In genomic region chr20:45290677-45291355, GRCh38 we compare ENCODE assay signal across 8 cellular contexts. TPM values are rescaled to one million over a fixed set of nuclear protein-coding genes. Genes with fewer than 3 reads are reported as not detected.
DNase-seq lines count a peak whose midpoint lies in the region; ATAC-seq and TF ChIP-seq lines count a peak whose summit lies in the region.

No MANE protein-coding gene starts in this region.

- no peak overlapping the region for H3K4me3 ChIP-seq in Loucy (ENCODE audit: low read length, poor library complexity, severe bottlenecking)
- H3K4me3 ChIP-seq in osteoblast (ENCODE audit: insufficient read depth, low read length) = no peak overlapping the region
- no peak overlapping the region for H3K4me3 ChIP-seq in tibial nerve

- H4K20me1 ChIP-seq in Loucy (ENCODE audit: insufficient read depth, low read length, poor library complexity, severe bottlenecking) (no peaks in the 10 kb centered on the region), osteoblast (ENCODE audit: insufficient read depth, low read length) (no peaks in the 10 kb centered on the region)

- H3K4me2 ChIP-seq in Loucy (ENCODE audit: low read depth, low read length, poor library complexity, severe bottlenecking) = no peak overlapping the region
- no peak overlapping the region for H3K4me2 ChIP-seq in osteoblast (ENCODE audit: insufficient read depth, low read length)

- no peak for ATAC-seq in GM19463 (IDR thresholded peaks at IDR 0.05; ENCODE audit: unreplicated experiment)

- no peak overlapping the region for H3K27ac ChIP-seq in osteoblast (ENCODE audit: low read depth, low read length)
- H3K27ac ChIP-seq in tibial nerve = peak overlapping the region in 1 of 4 donors; percentile 66

- TF ChIP-seq POLR2A in tibial nerve (IDR thresholded peaks at IDR 0.05) = no peak

- 19 to 20% methylated on average over 7 to 8 of the region's 8 CpGs for WGBS in tibial nerve, 2 donors

- H2AFZ ChIP-seq in Loucy (ENCODE audit: low read length) (peak overlapping the region; percentile 36), osteoblast (ENCODE audit: low read length) (no peak overlapping the region)

- H3K9me3 ChIP-seq in Loucy (ENCODE audit: insufficient read depth, low read depth, low read length) (no peaks in the 10 kb centered on the region), osteoblast (ENCODE audit: low read depth, low read length) (no peaks in the 10 kb centered on the region), tibial nerve (no peaks in the 10 kb centered on the region)

- no peaks in the 10 kb centered on the region for H3F3A ChIP-seq in Loucy (ENCODE audit: low read depth)

- TF ChIP-seq EP300 in tibial nerve (IDR thresholded peaks at IDR 0.05) = peak in 1 of 2 donors; percentile 22

- no peaks in the 10 kb centered on the region for H3K4me1 ChIP-seq in Loucy (ENCODE audit: insufficient read depth, low read length, poor library complexity, severe bottlenecking)
- peaks cover 7% of the 10 kb centered on the region for H3K4me1 ChIP-seq in osteoblast (ENCODE audit: insufficient read depth, low read length)
- H3K4me1 ChIP-seq in tibial nerve = peaks cover 0 to 40% (median 4%) of the 10 kb centered on the region in 4 donors

- H3K79me2 ChIP-seq in Loucy (ENCODE audit: insufficient read depth, low read length) (no peaks in the 10 kb centered on the region), osteoblast (ENCODE audit: insufficient read depth, low read length) (no peaks in the 10 kb centered on the region)

- H3K36me3 ChIP-seq in Loucy (ENCODE audit: insufficient read depth, low read length) = no peaks in the 10 kb centered on the region
- H3K36me3 ChIP-seq in osteoblast (ENCODE audit: insufficient read depth, low read length) = no peaks in the 10 kb centered on the region
- H3K36me3 ChIP-seq in tibial nerve = no peaks in the 10 kb centered on the region

- H3K27me3 ChIP-seq in Loucy (ENCODE audit: insufficient read depth, low read length, poor library complexity, severe bottlenecking) (no peaks in the 10 kb centered on the region), osteoblast (ENCODE audit: insufficient read depth, low read length) (peaks cover 11% of the 10 kb centered on the region), tibial nerve (no peaks in the 10 kb centered on the region)

- TF ChIP-seq CTCF in Loucy (conservative IDR thresholded peaks at IDR 0.05; ENCODE audit: low read length) = peak; percentile 91
- peak; percentile 91 for TF ChIP-seq CTCF in osteoblast (IDR thresholded peaks at IDR 0.05; ENCODE audit: extremely low read depth, low read depth, low read length)
- TF ChIP-seq CTCF in tibial nerve (IDR thresholded peaks at IDR 0.05) = peak; percentile 71 to 93 (median 88)

- no peaks in the 10 kb centered on the region for H3K9me2 ChIP-seq in Loucy (replicated peaks; ENCODE audit: low read depth, low read length)

- H3K9ac ChIP-seq in Loucy (ENCODE audit: low read depth, low read length, poor library complexity, severe bottlenecking) = no peak overlapping the region

- DNase-seq in DMS79 treated with DMSO at 0.1 percent for 48 hours (lab: John Stamatoyannopoulos, UW) (peak; percentile 44), SHP77 (lab: John Stamatoyannopoulos, UW) (peak; percentile 59 to 62), foreskin melanocyte (peak; percentile 60), osteoblast (ENCODE audit: insufficient read length, low spot score, missing footprints) (peak; percentile 96), tibial nerve (ENCODE audit: low spot score in 2 of 2) (peak; percentile 86 to 93)
- peak; percentile 49 for DNase-seq in activated effector memory CD4-positive, alpha-beta T cell treated with Interleukin-2 at 50 U/mL for 16 hours

RNA-seq across cellular contexts. Expression of gene RBPJL, which starts 15.8 kb away (rescaled TPM):
- not detected in 2 replicates for total RNA-seq in osteoblast
- under 1 TPM in 1 of 4 donors, not detected in 3; 0.44 TPM for total RNA-seq in tibial nerve

RNA-seq across cellular contexts. Expression of gene MATN4, which starts 17.3 kb away (rescaled TPM):
- under 0.01 TPM in 1 of 2 replicates, not detected in the other for total RNA-seq in osteoblast
- not detected for total RNA-seq in tibial nerve

RNA-seq across cellular contexts. Expression of gene SLPI, which starts 36.5 kb away (rescaled TPM):
- total RNA-seq in osteoblast (1.4 and 2.1 TPM in 2 replicates), tibial nerve (100 to 1,000 TPM; 103 to 371 (median 129) TPM)

RNA-seq across cellular contexts. Expression of gene SDC4, which starts 57.4 kb away (rescaled TPM):
- total RNA-seq in osteoblast (182 and 267 TPM in 2 replicates), tibial nerve (10 to 100 TPM; 41.2 to 72.5 (median 63.4) TPM)

Comparison
In these comparisons a context has a peak if more than half of its experiments do, and no peak if none do; other contexts are left out.
1. DNase-seq: peak in every context shown above with its lines; median percentile 96 in osteoblast; 90 in tibial nerve; 60 in SHP77; 60 in foreskin melanocyte; 49 in activated effector memory CD4-positive, alpha-beta T cell treated with Interleukin-2 at 50 U/mL for 16 hours; 44 in DMS79 treated with DMSO at 0.1 percent for 48 hours.
2. RNA of gene SLPI, which starts 36.5 kb away (total RNA-seq): 103 to 371 TPM in tibial nerve; 1.4 to 2.1 TPM in osteoblast; every median in the first group is over 10 times any median in the second.
3. Peak in every context shown above with its lines, with median percentiles within 50 percentile points of each other: CTCF ChIP-seq.